Comparison of ENCODE assay signal across 9 cellular contexts in genomic region chr19:13102666-13103584, GRCh38. TPM values are rescaled to one million over a fixed set of nuclear protein-coding genes. Genes with fewer than 3 reads are reported as not detected.
DNase-seq lines count a peak whose midpoint lies in the region; ATAC-seq, FAIRE-seq and TF ChIP-seq lines count a peak whose summit lies in the region.
"Had no signal": no experiment of that assay in that cellular context is flagged by ENCODE, and none has a peak within 500 bp of the region (broad histone marks: within the 10 kb centered on the region; RNA-seq: fewer than 3 reads in every experiment).

LYL1 (minus strand) TSS chr19:13102858; CDS start chr19:13101171, 1,687 bp downstream.

- H4K20me1 ChIP-seq in MM.1S (ENCODE audit: insufficient read depth, low read length) (no peaks in the 10 kb centered on the region), hepatocyte (ENCODE audit: insufficient read depth, poor library complexity, severe bottlenecking) (peaks cover 4% of the 10 kb centered on the region)

- peak within 1 kb of the TSS; percentile 76 for H3K27ac Mint-ChIP-seq in CD4-positive, alpha-beta T cell
- no peak within 1 kb of the TSS for H3K27ac Mint-ChIP-seq in activated naive CD8-positive, alpha-beta T cell treated with anti-CD3 and anti-CD28 coated beads for 36 hours

- peak within 1 kb of the TSS; percentile 95 for H3K4me2 ChIP-seq in MM.1S (ENCODE audit: low read depth, low read length)
- H3K4me2 ChIP-seq in hepatocyte, result peak within 1 kb of the TSS; percentile 80

- H3F3A ChIP-seq in MM.1S (ENCODE audit: insufficient read depth, low read length), result peaks cover 20% of the 10 kb centered on the region

- no peak for ATAC-seq in CD4-positive, alpha-beta T cell (ENCODE audit: poor library complexity)

- H3K9me3 Mint-ChIP-seq in CD4-positive, alpha-beta T cell, result no peaks in the 10 kb centered on the region
- H3K9me3 Mint-ChIP-seq in activated naive CD8-positive, alpha-beta T cell treated with anti-CD3 and anti-CD28 coated beads for 36 hours, result peaks cover 4% of the 10 kb centered on the region

- no peaks in the 10 kb centered on the region for H3K9me3 ChIP-seq in CD4-positive, alpha-beta T cell (ENCODE audit: control insufficient read depth, low read length)
- no peaks in the 10 kb centered on the region for H3K9me3 ChIP-seq in MM.1S (replicated peaks; ENCODE audit: insufficient read depth, low read length)
- no peaks in the 10 kb centered on the region for H3K9me3 ChIP-seq in hepatocyte (ENCODE audit: low read depth)

- H3K27me3 Mint-ChIP-seq in CD4-positive, alpha-beta T cell, result peaks cover 7% of the 10 kb centered on the region
- H3K27me3 Mint-ChIP-seq in activated naive CD8-positive, alpha-beta T cell treated with anti-CD3 and anti-CD28 coated beads for 36 hours, result peaks cover 18% of the 10 kb centered on the region

- WGBS in hepatocyte (ENCODE audit: low lambda C conversion rate, missing lambda C conversion rate), result 10% methylated on average over 29 of the region's 47 CpGs

- intact Hi-C loops in CD4-positive, alpha-beta T cell (cut with DNase I, micrococcal nuclease), result no loop called here
- intact Hi-C loops in posterior cingulate gyrus (cut with DNase I), result no loop called here

- peak within 1 kb of the TSS; percentile 87 for H2AFZ ChIP-seq in MM.1S (ENCODE audit: low read length)
- H2AFZ ChIP-seq in hepatocyte, result no peak within 1 kb of the TSS

- H3K4me1 ChIP-seq in MM.1S (ENCODE audit: low read length) (peaks cover 28% of the 10 kb centered on the region), hepatocyte (ENCODE audit: insufficient read depth) (peaks cover 24% of the 10 kb centered on the region)

- TF ChIP-seq CTCF in CD4-positive, alpha-beta T cell (IDR thresholded peaks at IDR 0.05), result no peak
- TF ChIP-seq CTCF in MM.1S (IDR thresholded peaks at IDR 0.05; ENCODE audit: low read length) (no peak), hepatocyte (IDR thresholded peaks at IDR 0.05; ENCODE audit: poor library complexity) (no peak)

- H3K4me1 Mint-ChIP-seq in CD4-positive, alpha-beta T cell (ENCODE audit: low read depth), result peaks cover 51% of the 10 kb centered on the region
- H3K4me1 Mint-ChIP-seq in activated naive CD8-positive, alpha-beta T cell treated with anti-CD3 and anti-CD28 coated beads for 36 hours, result peaks cover 35% of the 10 kb centered on the region

- H3K27me3 ChIP-seq in CD4-positive, alpha-beta T cell (ENCODE audit: control insufficient read depth, insufficient read depth, low read length), result peaks cover under 1% of the 10 kb centered on the region
- H3K27me3 ChIP-seq in MM.1S (replicated peaks; ENCODE audit: insufficient read depth, low read length) (peaks cover 11% of the 10 kb centered on the region), hepatocyte (peaks cover 24% of the 10 kb centered on the region)

- CTCF ChIA-PET in CD4-positive, alpha-beta T cell (lab: Charles Lee), result interaction anchor here (0.7 to 2.5 kb wide), 6 partner anchors 14 to 278 kb away, joined by 3 to 17 read pairs (median 4); partner anchors contain the start of genes NACC1 and TRMT1

- H3K4me3 Mint-ChIP-seq in CD4-positive, alpha-beta T cell, result peak within 1 kb of the TSS; percentile 83
- H3K4me3 Mint-ChIP-seq in activated naive CD8-positive, alpha-beta T cell treated with anti-CD3 and anti-CD28 coated beads for 36 hours, result peak within 1 kb of the TSS; percentile 68

- H3K27ac ChIP-seq in CD4-positive, alpha-beta T cell (ENCODE audit: low read depth, low read length), result peak within 1 kb of the TSS; percentile 73
- peak within 1 kb of the TSS; percentile 54; the same call in 1 of the 2 replicates for H3K27ac ChIP-seq in MM.1S (ENCODE audit: low read length)
- H3K27ac ChIP-seq in hepatocyte, result no peak within 1 kb of the TSS

- POLR2A ChIA-PET in CD4-positive, alpha-beta T cell (lab: Charles Lee), result interaction anchor here (1.2 to 2.5 kb wide), 2 partner anchors 8 to 15 kb away, joined by 4 to 16 read pairs; partner anchors contain the start of gene NACC1

- no peak for DNase-seq in CD4-positive, alpha-beta T cell
- DNase-seq in GM19239 (ENCODE audit: insufficient read length, low spot score), result no peak
- peak; percentile 56 for DNase-seq in MM.1S
- peak; percentile 51 for DNase-seq in activated naive CD8-positive, alpha-beta T cell treated with anti-CD3 and anti-CD28 coated beads for 36 hours
- DNase-seq in hepatocyte (ENCODE audit: low spot score), result peak; percentile 82
- DNase-seq in skeletal muscle cell (ENCODE audit: low read depth), result no peak
- DNase-seq in posterior cingulate gyrus, result no peak
- DNase-seq in D341Med (ENCODE audit: low spot score), result no peak

- peaks cover 10% of the 10 kb centered on the region for H3K36me3 Mint-ChIP-seq in CD4-positive, alpha-beta T cell (ENCODE audit: low read depth)
- H3K36me3 Mint-ChIP-seq in activated naive CD8-positive, alpha-beta T cell treated with anti-CD3 and anti-CD28 coated beads for 36 hours, result peaks cover 14% of the 10 kb centered on the region

- H3K9me2 ChIP-seq in MM.1S (replicated peaks; ENCODE audit: insufficient read depth, low read length) (no peaks in the 10 kb centered on the region), hepatocyte (replicated peaks; ENCODE audit: insufficient read depth) (no peaks in the 10 kb centered on the region)

- H3K9ac ChIP-seq in MM.1S (ENCODE audit: low read length), result peak within 1 kb of the TSS; percentile 56

- H3K36me3 ChIP-seq in MM.1S (replicated peaks; ENCODE audit: insufficient read depth, low read length) (no peaks in the 10 kb centered on the region), hepatocyte (replicated peaks; ENCODE audit: insufficient read depth, low read depth) (no peaks in the 10 kb centered on the region)

- peak within 1 kb of the TSS; percentile 67 for H3K4me3 ChIP-seq in MM.1S (ENCODE audit: low read length)
- no peak within 1 kb of the TSS for H3K4me3 ChIP-seq in hepatocyte
- H3K4me3 ChIP-seq in skeletal muscle cell (ENCODE audit: low read depth, low read length), result peak within 1 kb of the TSS; percentile 29

- H3K79me2 ChIP-seq in MM.1S (ENCODE audit: low read length) (peaks cover 5% of the 10 kb centered on the region), hepatocyte (no peaks in the 10 kb centered on the region)

- peak; percentile 97 for FAIRE-seq in GM19239 (lab: Jason Lieb, UNC)

RNA-seq across cellular contexts. Expression of gene LYL1, which starts in this region (rescaled TPM):
- 1 to 10 TPM; 1.9 to 2.1 TPM for total RNA-seq in CD4-positive, alpha-beta T cell
- 1 to 10 TPM; 2.6 to 2.9 TPM for total RNA-seq in activated naive CD8-positive, alpha-beta T cell treated with anti-CD3 and anti-CD28 coated beads for 36 hours
- 0.36 and 0.47 TPM in 2 replicates for total RNA-seq in hepatocyte
- polyA plus RNA-seq in hepatocyte, result 1.0 and 1.4 TPM in 2 replicates
- total RNA-seq: LHCN-M2 had no signal

Comparison
In these comparisons a context has a peak if more than half of its experiments do, and no peak if none do; other contexts are left out.
1. DNase-seq: peak in MM.1S (single experiment), activated naive CD8-positive, alpha-beta T cell treated with anti-CD3 and anti-CD28 coated beads for 36 hours (single experiment) and hepatocyte (single experiment); none in CD4-positive, alpha-beta T cell (0 of 10), GM19239 (single experiment), skeletal muscle cell (single experiment), posterior cingulate gyrus (0 of 10) and D341Med (single experiment).